ENCODE assay signal across 1 cellular context in the genomic region with DNA sequence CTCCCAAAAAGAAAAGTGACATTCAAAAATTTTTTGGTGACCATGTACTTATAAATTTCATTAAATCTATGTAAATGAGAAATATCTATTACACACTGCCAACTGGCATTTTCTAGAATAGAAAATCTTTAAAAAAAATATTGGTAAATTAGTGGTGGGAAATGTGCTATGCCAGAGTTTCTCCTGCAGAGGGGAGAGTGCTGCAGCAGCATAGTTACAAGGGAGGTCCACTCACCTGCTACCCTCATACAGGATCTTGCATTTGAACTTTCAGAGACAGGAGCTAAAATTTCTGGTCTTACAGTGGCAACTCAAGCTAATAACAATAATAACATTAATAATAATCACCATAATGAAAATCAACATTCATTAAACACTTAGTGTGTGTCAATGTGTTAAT.
TF ChIP-seq lines count a peak whose summit lies in the region.

No MANE protein-coding gene starts in this region.

TF ChIP-seq in GM23338, 12 proteins besides CTCF, POLR2A, EP300 and RAD21 (continued from another document):
- TF ChIP-seq, protein P1, sequence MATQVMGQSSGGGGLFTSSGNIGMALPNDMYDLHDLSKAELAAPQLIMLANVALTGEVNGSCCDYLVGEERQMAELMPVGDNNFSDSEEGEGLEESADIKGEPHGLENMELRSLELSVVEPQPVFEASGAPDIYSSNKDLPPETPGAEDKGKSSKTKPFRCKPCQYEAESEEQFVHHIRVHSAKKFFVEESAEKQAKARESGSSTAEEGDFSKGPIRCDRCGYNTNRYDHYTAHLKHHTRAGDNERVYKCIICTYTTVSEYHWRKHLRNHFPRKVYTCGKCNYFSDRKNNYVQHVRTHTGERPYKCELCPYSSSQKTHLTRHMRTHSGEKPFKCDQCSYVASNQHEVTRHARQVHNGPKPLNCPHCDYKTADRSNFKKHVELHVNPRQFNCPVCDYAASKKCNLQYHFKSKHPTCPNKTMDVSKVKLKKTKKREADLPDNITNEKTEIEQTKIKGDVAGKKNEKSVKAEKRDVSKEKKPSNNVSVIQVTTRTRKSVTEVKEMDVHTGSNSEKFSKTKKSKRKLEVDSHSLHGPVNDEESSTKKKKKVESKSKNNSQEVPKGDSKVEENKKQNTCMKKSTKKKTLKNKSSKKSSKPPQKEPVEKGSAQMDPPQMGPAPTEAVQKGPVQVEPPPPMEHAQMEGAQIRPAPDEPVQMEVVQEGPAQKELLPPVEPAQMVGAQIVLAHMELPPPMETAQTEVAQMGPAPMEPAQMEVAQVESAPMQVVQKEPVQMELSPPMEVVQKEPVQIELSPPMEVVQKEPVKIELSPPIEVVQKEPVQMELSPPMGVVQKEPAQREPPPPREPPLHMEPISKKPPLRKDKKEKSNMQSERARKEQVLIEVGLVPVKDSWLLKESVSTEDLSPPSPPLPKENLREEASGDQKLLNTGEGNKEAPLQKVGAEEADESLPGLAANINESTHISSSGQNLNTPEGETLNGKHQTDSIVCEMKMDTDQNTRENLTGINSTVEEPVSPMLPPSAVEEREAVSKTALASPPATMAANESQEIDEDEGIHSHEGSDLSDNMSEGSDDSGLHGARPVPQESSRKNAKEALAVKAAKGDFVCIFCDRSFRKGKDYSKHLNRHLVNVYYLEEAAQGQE (IDR thresholded peaks at IDR 0.05; ENCODE audit: unreplicated experiment): no peak
- TF ChIP-seq POLR2AphosphoS5 (IDR thresholded peaks at IDR 0.05; ENCODE audit: low read depth): no peak
- TF ChIP-seq NANOG (IDR thresholded peaks at IDR 0.05; ENCODE audit: borderline replicate concordance): no peak
- TF ChIP-seq CREB1 (CRISPR knock-in tag; IDR thresholded peaks at IDR 0.05; ENCODE audit: low read depth): no peak
- TF ChIP-seq STAT1 (IDR thresholded peaks at IDR 0.05; ENCODE audit: unreplicated experiment): no peak
- TF ChIP-seq, protein P2, sequence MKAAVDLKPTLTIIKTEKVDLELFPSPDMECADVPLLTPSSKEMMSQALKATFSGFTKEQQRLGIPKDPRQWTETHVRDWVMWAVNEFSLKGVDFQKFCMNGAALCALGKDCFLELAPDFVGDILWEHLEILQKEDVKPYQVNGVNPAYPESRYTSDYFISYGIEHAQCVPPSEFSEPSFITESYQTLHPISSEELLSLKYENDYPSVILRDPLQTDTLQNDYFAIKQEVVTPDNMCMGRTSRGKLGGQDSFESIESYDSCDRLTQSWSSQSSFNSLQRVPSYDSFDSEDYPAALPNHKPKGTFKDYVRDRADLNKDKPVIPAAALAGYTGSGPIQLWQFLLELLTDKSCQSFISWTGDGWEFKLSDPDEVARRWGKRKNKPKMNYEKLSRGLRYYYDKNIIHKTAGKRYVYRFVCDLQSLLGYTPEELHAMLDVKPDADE (IDR thresholded peaks at IDR 0.05): no peak
- TF ChIP-seq ZNF114 (CRISPR knock-in tag; IDR thresholded peaks at IDR 0.05): no peak
- TF ChIP-seq EZH2 (IDR thresholded peaks at IDR 0.05; ENCODE audit: low read depth, unreplicated experiment): no peak
- TF ChIP-seq JUNB (IDR thresholded peaks at IDR 0.05; ENCODE audit: unreplicated experiment): no peak
